Comparison of ENCODE assay signal across 2 cellular contexts in the genomic region with DNA sequence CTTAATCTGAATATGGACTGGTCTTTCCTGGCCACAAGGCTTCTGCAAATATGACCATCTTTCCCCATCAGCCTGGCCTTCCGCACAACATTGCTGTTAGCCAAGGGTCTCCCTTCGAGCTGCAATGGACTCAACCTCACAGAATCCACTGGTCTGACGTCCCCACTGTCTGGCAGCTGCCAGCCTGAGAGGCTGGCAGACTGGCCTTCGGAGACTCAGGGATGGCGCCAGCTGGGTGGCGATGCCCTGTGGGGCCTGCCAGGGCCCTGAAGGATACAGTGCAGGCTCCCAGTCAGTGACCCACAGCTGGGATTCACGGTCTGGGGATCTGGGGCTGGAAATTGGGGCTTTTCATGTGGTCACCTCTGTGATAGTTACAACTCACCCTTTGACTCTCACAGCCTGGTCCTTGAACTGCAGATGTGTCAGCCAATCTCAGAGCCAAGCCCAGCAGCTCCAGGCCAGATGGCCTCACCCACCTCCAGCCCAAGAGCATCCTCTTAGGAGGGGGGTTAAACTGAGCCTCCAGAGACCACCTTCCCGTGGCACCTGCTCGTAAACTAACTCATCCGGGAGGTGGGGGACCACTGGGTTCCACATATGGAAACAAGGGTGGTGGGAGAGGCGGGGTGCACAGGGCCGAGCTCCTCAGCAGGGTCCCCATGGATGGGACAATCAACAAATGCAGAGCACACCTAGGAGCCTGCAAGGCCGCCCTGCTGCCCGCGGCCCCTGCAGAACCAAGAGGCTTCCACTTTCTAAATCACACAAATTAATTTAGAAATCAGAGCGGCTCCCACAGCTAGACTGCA.
TF ChIP-seq lines count a peak whose summit lies in the region.

No MANE protein-coding gene starts in this region.

TF ChIP-seq in HepG2, 621 proteins besides CTCF, POLR2A, EP300 and RAD21:
- TF ChIP-seq MEIS1 (CRISPR knock-in tag; IDR thresholded peaks at IDR 0.05; ENCODE audit: borderline replicate concordance) (no peak), TP53 (CRISPR knock-in tag; conservative IDR thresholded peaks at IDR 0.05) (no peak), ATRX (CRISPR knock-in tag; IDR thresholded peaks at IDR 0.05; ENCODE audit: borderline replicate concordance) (no peak), MAFG (CRISPR knock-in tag; IDR thresholded peaks at IDR 0.05) (no peak), ARHGAP35 (CRISPR knock-in tag; IDR thresholded peaks at IDR 0.05; ENCODE audit: borderline replicate concordance) (no peak), ZNF460 (CRISPR knock-in tag; IDR thresholded peaks at IDR 0.05; ENCODE audit: borderline replicate concordance) (no peak), ZNF34 (CRISPR knock-in tag; IDR thresholded peaks at IDR 0.05; ENCODE audit: borderline replicate concordance) (no peak), ZNF17 (CRISPR knock-in tag; IDR thresholded peaks at IDR 0.05) (no peak), ZNF383 (CRISPR knock-in tag; IDR thresholded peaks at IDR 0.05; ENCODE audit: borderline replicate concordance) (no peak), KAT7 (CRISPR knock-in tag; IDR thresholded peaks at IDR 0.05; ENCODE audit: borderline replicate concordance) (no peak), ZFAT (CRISPR knock-in tag; conservative IDR thresholded peaks at IDR 0.05) (no peak), TSC22D2 (CRISPR knock-in tag; IDR thresholded peaks at IDR 0.05; ENCODE audit: borderline replicate concordance) (no peak), TBX2 (CRISPR knock-in tag; IDR thresholded peaks at IDR 0.05; ENCODE audit: borderline replicate concordance) (no peak)
- TF ChIP-seq, protein P1, sequence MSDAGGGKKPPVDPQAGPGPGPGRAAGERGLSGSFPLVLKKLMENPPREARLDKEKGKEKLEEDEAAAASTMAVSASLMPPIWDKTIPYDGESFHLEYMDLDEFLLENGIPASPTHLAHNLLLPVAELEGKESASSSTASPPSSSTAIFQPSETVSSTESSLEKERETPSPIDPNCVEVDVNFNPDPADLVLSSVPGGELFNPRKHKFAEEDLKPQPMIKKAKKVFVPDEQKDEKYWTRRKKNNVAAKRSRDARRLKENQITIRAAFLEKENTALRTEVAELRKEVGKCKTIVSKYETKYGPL (CRISPR knock-in tag; IDR thresholded peaks at IDR 0.05), result no peak
- TF ChIP-seq, protein P2, sequence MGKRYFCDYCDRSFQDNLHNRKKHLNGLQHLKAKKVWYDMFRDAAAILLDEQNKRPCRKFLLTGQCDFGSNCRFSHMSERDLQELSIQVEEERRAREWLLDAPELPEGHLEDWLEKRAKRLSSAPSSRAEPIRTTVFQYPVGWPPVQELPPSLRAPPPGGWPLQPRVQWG (CRISPR knock-in tag; IDR thresholded peaks at IDR 0.05; ENCODE audit: borderline replicate concordance, low read depth), result no peak
- TF ChIP-seq, protein P3, sequence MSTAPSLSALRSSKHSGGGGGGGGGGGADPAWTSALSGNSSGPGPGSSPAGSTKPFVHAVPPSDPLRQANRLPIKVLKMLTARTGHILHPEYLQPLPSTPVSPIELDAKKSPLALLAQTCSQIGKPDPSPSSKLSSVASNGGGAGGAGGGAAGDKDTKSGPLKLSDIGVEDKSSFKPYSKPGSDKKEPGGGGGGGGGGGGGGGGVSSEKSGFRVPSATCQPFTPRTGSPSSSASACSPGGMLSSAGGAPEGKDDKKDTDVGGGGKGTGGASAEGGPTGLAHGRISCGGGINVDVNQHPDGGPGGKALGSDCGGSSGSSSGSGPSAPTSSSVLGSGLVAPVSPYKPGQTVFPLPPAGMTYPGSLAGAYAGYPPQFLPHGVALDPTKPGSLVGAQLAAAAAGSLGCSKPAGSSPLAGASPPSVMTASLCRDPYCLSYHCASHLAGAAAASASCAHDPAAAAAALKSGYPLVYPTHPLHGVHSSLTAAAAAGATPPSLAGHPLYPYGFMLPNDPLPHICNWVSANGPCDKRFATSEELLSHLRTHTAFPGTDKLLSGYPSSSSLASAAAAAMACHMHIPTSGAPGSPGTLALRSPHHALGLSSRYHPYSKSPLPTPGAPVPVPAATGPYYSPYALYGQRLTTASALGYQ (CRISPR knock-in tag; IDR thresholded peaks at IDR 0.05), result no peak

TF ChIP-seq in SK-N-SH treated with all-trans-retinoic acid at 6 μM for 48 hours, 23 proteins besides CTCF, POLR2A, EP300 and RAD21:
- TF ChIP-seq GLIS3 (CRISPR knock-in tag; IDR thresholded peaks at IDR 0.05), result no peak
- TF ChIP-seq PPARA (CRISPR knock-in tag; IDR thresholded peaks at IDR 0.05; ENCODE audit: borderline replicate concordance), result no peak
- TF ChIP-seq ZFP3 (CRISPR knock-in tag; IDR thresholded peaks at IDR 0.05), result no peak
- no peak for TF ChIP-seq BACH2 (CRISPR knock-in tag; IDR thresholded peaks at IDR 0.05; ENCODE audit: borderline replicate concordance)
- TF ChIP-seq TSHZ2 (CRISPR knock-in tag; IDR thresholded peaks at IDR 0.05), result no peak
- TF ChIP-seq TOX (CRISPR knock-in tag; IDR thresholded peaks at IDR 0.05; ENCODE audit: borderline replicate concordance), result no peak
- TF ChIP-seq OSR1 (CRISPR knock-in tag; IDR thresholded peaks at IDR 0.05), result no peak
- no peak for TF ChIP-seq ZFP30 (CRISPR knock-in tag; IDR thresholded peaks at IDR 0.05)
- no peak for TF ChIP-seq POU6F1 (CRISPR knock-in tag; IDR thresholded peaks at IDR 0.05; ENCODE audit: borderline replicate concordance, low read depth)
- TF ChIP-seq PATZ1 (CRISPR knock-in tag; IDR thresholded peaks at IDR 0.05; ENCODE audit: borderline replicate concordance), result no peak
